9 cellular contexts compared by ENCODE assay signal in genomic region chr11:841981-842369, GRCh38. TPM values are rescaled to one million over a fixed set of nuclear protein-coding genes. Genes with fewer than 3 reads are reported as not detected.
DNase-seq lines count a peak whose midpoint lies in the region; ATAC-seq and TF ChIP-seq lines count a peak whose summit lies in the region.
"Had no signal": no experiment of that assay in that cellular context is flagged by ENCODE, and none has a peak within 500 bp of the region (broad histone marks: within the 10 kb centered on the region; RNA-seq: fewer than 3 reads in every experiment).

No MANE protein-coding gene starts in this region.

- intact Hi-C loops in psoas muscle (cut with DNase I) = no loop called here

- H3K9me3 Mint-ChIP-seq in CD8-positive, alpha-beta memory T cell = no peaks in the 10 kb centered on the region

- DNase-seq in CD8-positive, alpha-beta memory T cell = no peak
- no peak for DNase-seq in HAP-1 (ENCODE audit: low spot score in 2 of 2)
- peak in 1 of 2 experiments; percentile 25 for DNase-seq in SJSA1 (ENCODE audit: low read depth in 1 of 2, low spot score in 2 of 2)
- no peak for DNase-seq in fibroblast of pulmonary artery (ENCODE audit: low read depth)
- no peak for DNase-seq in psoas muscle
- no peak for DNase-seq in activated effector memory CD4-positive, alpha-beta T cell treated with Interleukin-2 at 50 U/mL for 16 hours

- H3K4me3 ChIP-seq in CD8-positive, alpha-beta memory T cell (ENCODE audit: low read length) = peak overlapping the region; percentile 74
- H3K4me3 ChIP-seq in HAP-1 = peak overlapping the region; percentile 89
- H3K4me3 ChIP-seq in SJSA1 = peak overlapping the region; percentile 95
- H3K4me3 ChIP-seq in fibroblast of pulmonary artery (replicated peaks; ENCODE audit: low read depth, low read length) = peak overlapping the region; percentile 92
- peak overlapping the region; percentile 93 for H3K4me3 ChIP-seq in psoas muscle

- peaks cover 29% of the 10 kb centered on the region for H3K4me1 ChIP-seq in CD8-positive, alpha-beta memory T cell (ENCODE audit: insufficient read depth, low read length)
- H3K4me1 ChIP-seq in HAP-1 = peaks cover 14% of the 10 kb centered on the region
- H3K4me1 ChIP-seq in SJSA1 (replicated peaks) = peaks cover 38% of the 10 kb centered on the region
- peaks cover 41% of the 10 kb centered on the region for H3K4me1 ChIP-seq in psoas muscle

- peak overlapping the region; percentile 82 to 91 (median 86) for H3K4me3 Mint-ChIP-seq in CD8-positive, alpha-beta memory T cell

- 0% methylated on average over 20 to 27 of the region's 27 CpGs for WGBS in psoas muscle, 3 donors

- H3K36me3 ChIP-seq in CD8-positive, alpha-beta memory T cell (ENCODE audit: insufficient read depth, low read length) = no peaks in the 10 kb centered on the region
- H3K36me3 ChIP-seq in HAP-1 (replicated peaks) = peaks cover 48% of the 10 kb centered on the region
- peaks cover 53% of the 10 kb centered on the region for H3K36me3 ChIP-seq in SJSA1
- peaks cover 3 to 42% of the 10 kb centered on the region in 2 donors for H3K36me3 ChIP-seq in psoas muscle (ENCODE audit: insufficient read depth in 1 of 2, low read depth in 1 of 2)

- ATAC-seq in psoas muscle (peak; percentile 13 to 35 (median 26)), GM18519 (IDR thresholded peaks at IDR 0.05; ENCODE audit: low FRiP score, unreplicated experiment) (no peak), GM21381 (IDR thresholded peaks at IDR 0.05; ENCODE audit: unreplicated experiment) (no peak)

- CTCF ChIA-PET in CD8-positive, alpha-beta memory T cell (lab: Charles Lee) = interaction anchor here (1.7 to 2.2 kb wide), 2 partner anchors 9 to 23 kb away, joined by 5 to 6 read pairs; partner anchors contain the start of genes CD151 and PNPLA2

- H3K27me3 ChIP-seq in CD8-positive, alpha-beta memory T cell (ENCODE audit: insufficient read depth, low read length, poor library complexity, severe bottlenecking) = no peaks in the 10 kb centered on the region
- no peaks in the 10 kb centered on the region for H3K27me3 ChIP-seq in HAP-1 (ENCODE audit: low read depth)
- no peaks in the 10 kb centered on the region for H3K27me3 ChIP-seq in SJSA1 (replicated peaks)
- H3K27me3 ChIP-seq in psoas muscle (ENCODE audit: insufficient read depth in 3 of 3, low read length in 2 of 3) = no peaks in the 10 kb centered on the region

- peak overlapping the region; percentile 21 to 84 (median 57) for H3K27ac Mint-ChIP-seq in CD8-positive, alpha-beta memory T cell

- in situ Hi-C loops in HAP-1 (cut with MboI; ENCODE audit: low sequenced_read_pairs) = no loop called here

- H3K27ac ChIP-seq in CD8-positive, alpha-beta memory T cell (ENCODE audit: low read depth, low read length) = peak overlapping the region; percentile 74
- H3K27ac ChIP-seq in SJSA1 (peak overlapping the region; percentile 100), psoas muscle (peak overlapping the region; percentile 94)

- POLR2A ChIA-PET in CD8-positive, alpha-beta memory T cell (lab: Charles Lee) = interaction anchor here (0.8 to 1.7 kb wide), 3 partner anchors 14 to 23 kb away, joined by 3 to 16 read pairs (median 4); partner anchors contain the start of gene PNPLA2

- TF ChIP-seq CTCF in fibroblast of pulmonary artery (IDR thresholded peaks at IDR 0.05; ENCODE audit: low read length, missing control alignments) = no peak
- TF ChIP-seq CTCF in psoas muscle (IDR thresholded peaks at IDR 0.05) = no peak

- peaks cover 0 to 35% (median 0%) of the 10 kb centered on the region in 3 donors for H3K36me3 Mint-ChIP-seq in CD8-positive, alpha-beta memory T cell

- H3K4me1 Mint-ChIP-seq in CD8-positive, alpha-beta memory T cell = peaks cover 15 to 33% (median 15%) of the 10 kb centered on the region in 3 donors

- H3K27me3 Mint-ChIP-seq in CD8-positive, alpha-beta memory T cell = peaks cover 3 to 4% of the 10 kb centered on the region in 2 donors

- no peaks in the 10 kb centered on the region for H3K9me3 ChIP-seq in CD8-positive, alpha-beta memory T cell (ENCODE audit: low read length)
- H3K9me3 ChIP-seq in HAP-1 (no peaks in the 10 kb centered on the region), SJSA1 (replicated peaks) (no peaks in the 10 kb centered on the region), psoas muscle (no peaks in the 10 kb centered on the region)

RNA-seq across cellular contexts. Expression of gene POLR2L, which starts 0.4 kb away (rescaled TPM):
- total RNA-seq in CD8-positive, alpha-beta memory T cell = 100 to 1,000 TPM; 178 to 182 TPM
- polyA plus RNA-seq in CD8-positive, alpha-beta memory T cell = 114 TPM
- total RNA-seq in SJSA1 (2014; rRNA removed; shearing (Covaris generic)) = 75.8 and 144 TPM in 2 replicates
- total RNA-seq in psoas muscle = 100 to 1,000 TPM; 113 to 205 (median 156) TPM
- polyA plus RNA-seq in psoas muscle = 100 to 1,000 TPM; 114 to 178 (median 176) TPM

RNA-seq across cellular contexts. Expression of gene TSPAN4, which starts 0.7 kb away (rescaled TPM):
- 1 to 10 TPM; 8.8 to 9.4 TPM for total RNA-seq in CD8-positive, alpha-beta memory T cell
- polyA plus RNA-seq in CD8-positive, alpha-beta memory T cell = 4.4 TPM
- total RNA-seq in SJSA1 (2014; rRNA removed; shearing (Covaris generic)) = 62.5 and 118 TPM in 2 replicates
- total RNA-seq in psoas muscle = 10 to 100 TPM; 13.9 to 22.1 (median 16.8) TPM
- polyA plus RNA-seq in psoas muscle = 10 to 100 TPM; 11.4 to 38.5 (median 25.1) TPM

RNA-seq across cellular contexts. Expression of gene CD151, which starts 9.2 kb away (rescaled TPM):
- 10 to 100 TPM; 61.2 to 65.5 TPM for total RNA-seq in CD8-positive, alpha-beta memory T cell
- 19.6 TPM for polyA plus RNA-seq in CD8-positive, alpha-beta memory T cell
- 123 and 179 TPM in 2 replicates for total RNA-seq in SJSA1 (2014; rRNA removed; shearing (Covaris generic))
- 100 to 1,000 TPM; 149 to 175 (median 161) TPM for total RNA-seq in psoas muscle
- 100 to 1,000 TPM; 158 to 358 (median 224) TPM for polyA plus RNA-seq in psoas muscle

RNA-seq across cellular contexts. Expression of gene CRACR2B, which starts 14.3 kb away (rescaled TPM):
- total RNA-seq in CD8-positive, alpha-beta memory T cell = 1 to 10 TPM; 2.4 to 3.6 TPM
- polyA plus RNA-seq in CD8-positive, alpha-beta memory T cell = not detected
- total RNA-seq in SJSA1 (2014; rRNA removed; shearing (Covaris generic)) = not detected in 2 replicates
- total RNA-seq in psoas muscle = 1 to 10 TPM; 2.4 to 8.9 (median 4.1) TPM
- polyA plus RNA-seq in psoas muscle = 1 to 10 TPM; 1.9 to 6.4 (median 2.8) TPM
- total RNA-seq: HT1080 had no signal

RNA-seq across cellular contexts. Expression of gene PNPLA2, which starts 23.3 kb away (rescaled TPM):
- 10 to 100 TPM; 49.8 to 53.0 TPM for total RNA-seq in CD8-positive, alpha-beta memory T cell
- polyA plus RNA-seq in CD8-positive, alpha-beta memory T cell = 41.5 TPM
- 5.0 and 9.8 TPM in 2 replicates for total RNA-seq in SJSA1 (2014; rRNA removed; shearing (Covaris generic))
- 100 to 1,000 TPM; 125 to 247 (median 175) TPM for total RNA-seq in psoas muscle
- 10 to 100 TPM; 64.8 to 87.9 (median 83.8) TPM for polyA plus RNA-seq in psoas muscle

Comparison
In these comparisons a context has a peak if more than half of its experiments do, and no peak if none do; other contexts are left out.
1. ATAC-seq: peak in psoas muscle (4 of 4); none in GM18519 (single experiment) and GM21381 (single experiment).
2. Peak in every context shown above with its lines, with median percentiles within 50 percentile points of each other: H3K27ac ChIP-seq and H3K4me3 ChIP-seq.